28 cellular contexts compared by ENCODE assay signal in genomic region chr21:36692844-36693143, GRCh38. TPM values are rescaled to one million over a fixed set of nuclear protein-coding genes. Genes with fewer than 3 reads are reported as not detected.
DNase-seq lines count a peak whose midpoint lies in the region; TF ChIP-seq lines count a peak whose summit lies in the region.
"Had no signal": no experiment of that assay in that cellular context is flagged by ENCODE, and none has a peak within 500 bp of the region (broad histone marks: within the 10 kb centered on the region; RNA-seq: fewer than 3 reads in every experiment).

No MANE protein-coding gene starts in this region.

- H3K4me3 ChIP-seq in HUES64 (ENCODE audit: low read length) (peak overlapping the region; percentile 27), kidney epithelial cell (ENCODE audit: low read depth, low read length) (peak overlapping the region; percentile 26), stomach (peak overlapping the region; percentile 36 to 54 (median 42))
- H3K4me3 ChIP-seq: ovary, suprapubic skin had no signal

- intact Hi-C loops in stomach (cut with DNase I; ENCODE audit: low total_unique reads) = no loop called here

- no peaks in the 10 kb centered on the region for H3K36me3 ChIP-seq in HUES64 (ENCODE audit: insufficient read depth, low read length)
- H3K36me3 ChIP-seq in kidney epithelial cell (ENCODE audit: control insufficient read depth, insufficient read depth, low read length) = no peaks in the 10 kb centered on the region
- no peaks in the 10 kb centered on the region for H3K36me3 ChIP-seq in stomach
- H3K36me3 ChIP-seq: ovary, suprapubic skin had no signal

- H3K4me1 Mint-ChIP-seq in osteocyte (ENCODE audit: unreplicated experiment) = peaks cover 14% of the 10 kb centered on the region

- H3K36me3 Mint-ChIP-seq in osteocyte (ENCODE audit: unreplicated experiment) = no peaks in the 10 kb centered on the region
- H3K36me3 Mint-ChIP-seq: activated naive CD4-positive, alpha-beta T cell treated with anti-CD3 and anti-CD28 coated beads, Interleukin-2, amount 50 U/mL, for 24 hours had no signal

- peaks cover 4% of the 10 kb centered on the region for H3K9me3 Mint-ChIP-seq in osteocyte (ENCODE audit: unreplicated experiment)
- H3K9me3 Mint-ChIP-seq: activated CD4-positive, alpha-beta memory T cell treated with anti-CD3 and anti-CD28 coated beads, Interleukin-2, amount 10 ng/mL, durations not matched to agents 7 days and 5 days; activated naive CD4-positive, alpha-beta T cell treated with anti-CD3 and anti-CD28 coated beads, Interleukin-2, amount 50 U/mL, for 24 hours; activated T-helper 2 cell treated with anti-CD3 and anti-CD28 coated beads, Interferon-gamma antibody, Interleukin-2, Interleukin-4, amounts not matched to agents 10 μg/mL and 5 μg/mL and 100 μg/mL, durations not matched to agents 14 hours and 24 hours and 36 hours; effector memory CD8-positive, alpha-beta T cell had no signal

- H3K4me3 Mint-ChIP-seq in osteocyte (ENCODE audit: unreplicated experiment) = no peak overlapping the region
- H3K4me3 Mint-ChIP-seq: activated CD4-positive, alpha-beta memory T cell treated with anti-CD3 and anti-CD28 coated beads, Interleukin-2, amount 10 ng/mL, durations not matched to agents 7 days and 5 days; activated naive CD4-positive, alpha-beta T cell treated with anti-CD3 and anti-CD28 coated beads, Interleukin-2, amount 50 U/mL, for 24 hours; HFFc6; naive B cell had no signal

- H3K4me1 ChIP-seq in HUES64 (ENCODE audit: insufficient read depth, low read length) = peaks cover 15% of the 10 kb centered on the region
- peaks cover 15 to 62% (median 32%) of the 10 kb centered on the region in 4 donors for H3K4me1 ChIP-seq in stomach
- H3K4me1 ChIP-seq: Caco-2 had no signal

- H3K27ac ChIP-seq in HUES64 (ENCODE audit: low read depth, low read length) (no peak overlapping the region), stomach (peak overlapping the region; percentile 5 to 89 (median 44))
- H3K27ac ChIP-seq: ovary, suprapubic skin had no signal

- WGBS in HUES64 = 1% methylated on average over 23 of the region's 23 CpGs
- 2 to 22% (median 5%) methylated on average over 11 to 23 of the region's 23 CpGs for WGBS in stomach, 5 donors

- TF ChIP-seq EP300 in stomach (IDR thresholded peaks at IDR 0.05) = no peak

- TF ChIP-seq CTCF in kidney epithelial cell (IDR thresholded peaks at IDR 0.05; ENCODE audit: insufficient read depth, low read length, poor library complexity, severe bottlenecking) (no peak), stomach (IDR thresholded peaks at IDR 0.05) (no peak), osteocyte (IDR thresholded peaks at IDR 0.05) (no peak)

- H3K27ac Mint-ChIP-seq in osteocyte (ENCODE audit: unreplicated experiment) = no peak overlapping the region
- H3K27ac Mint-ChIP-seq: activated CD4-positive, alpha-beta memory T cell treated with anti-CD3 and anti-CD28 coated beads, Interleukin-2, amount 10 ng/mL, durations not matched to agents 7 days and 5 days; activated T-helper 2 cell treated with anti-CD3 and anti-CD28 coated beads, Interferon-gamma antibody, Interleukin-2, Interleukin-4, amounts not matched to agents 10 μg/mL and 5 μg/mL and 100 μg/mL, durations not matched to agents 14 hours and 24 hours and 36 hours; effector memory CD8-positive, alpha-beta T cell; HFFc6 had no signal

- H3K9ac ChIP-seq in HUES64 (ENCODE audit: low read depth, low read length) = no peak overlapping the region

- no peaks in the 10 kb centered on the region for H3K9me3 ChIP-seq in HUES64 (ENCODE audit: insufficient read depth, low read depth, low read length)
- peaks cover 0 to 4% (median 0%) of the 10 kb centered on the region in 4 donors for H3K9me3 ChIP-seq in stomach
- H3K9me3 ChIP-seq: Caco-2, suprapubic skin had no signal

- H3K27me3 Mint-ChIP-seq in osteocyte (ENCODE audit: unreplicated experiment) = peaks cover 89% of the 10 kb centered on the region

- peaks cover 100% of the 10 kb centered on the region for H3K27me3 ChIP-seq in HUES64 (ENCODE audit: insufficient read depth, low read length)
- peaks cover 76% of the 10 kb centered on the region for H3K27me3 ChIP-seq in kidney epithelial cell (ENCODE audit: control insufficient read depth, insufficient read depth, low read length)
- H3K27me3 ChIP-seq in stomach = peaks cover 24 to 96% (median 70%) of the 10 kb centered on the region in 3 donors

- TF ChIP-seq POLR2A in stomach (IDR thresholded peaks at IDR 0.05) = no peak

- DNase-seq in astrocyte of the hippocampus (ENCODE audit: low read depth, low spot score) (peak; percentile 2), kidney epithelial cell (ENCODE audit: low read depth) (no peak), stomach (no peak), HuH-7 (ENCODE audit: low spot score) (no peak), GF-D8 (lab: John Stamatoyannopoulos, UW) (no peak), osteocyte (ENCODE audit: extremely low spot score, unreplicated experiment) (no peak)
- DNase-seq: activated CD4-positive, alpha-beta memory T cell treated with anti-CD3 and anti-CD28 coated beads, Interleukin-2, amount 10 ng/mL, durations not matched to agents 7 days and 5 days; anterior cingulate cortex; C1 segment of cervical spinal cord; Caco-2; cortex of kidney; DMS79 treated with DMSO at 0.1 percent for 48 hours; effector memory CD8-positive, alpha-beta T cell; HFFc6; hypothalamus; KBM-7; naive B cell; NCI-H2081; NCI-H345; ovary; stimulated activated CD4-positive, alpha-beta T cell treated with anti-CD3 and anti-CD28 coated beads, Interleukin-4, amount 100 ng/mL, for 1 hour; T-helper 1 cell had no signal

RNA-seq across cellular contexts. Expression of gene SIM2, which starts 6.1 kb away (rescaled TPM):
- polyA plus RNA-seq in HUES64 (2013, experiment 1 of 2) = 0.10 TPM
- not detected for polyA plus RNA-seq in HUES64 (2013, experiment 2 of 2)
- total RNA-seq in kidney epithelial cell = 9.5 and 16.3 TPM in 2 replicates
- 10 to 100 TPM in 4 of 5 donors, not detected in 1; 11.2 to 28.3 (median 20.4) TPM for total RNA-seq in stomach
- 10 to 100 TPM in 1 of 3 donors, 1 to 10 TPM in 2; 3.3 to 14.0 (median 6.9) TPM for polyA plus RNA-seq in stomach
- total RNA-seq in osteocyte = 0.86 and 1.5 TPM in 2 replicates
- total RNA-seq: frontal cortex, HFFc6, liver had no signal
